ENCODE assay signal across 9 cellular contexts in genomic region chr3:182794806-182795369, GRCh38. TPM values are rescaled to one million over a fixed set of nuclear protein-coding genes. Genes with fewer than 3 reads are reported as not detected.
DNase-seq lines count a peak whose midpoint lies in the region; ATAC-seq, FAIRE-seq and TF ChIP-seq lines count a peak whose summit lies in the region.
"Had no signal": no experiment of that assay in that cellular context is flagged by ENCODE, and none has a peak within 500 bp of the region (broad histone marks: within the 10 kb centered on the region; RNA-seq: fewer than 3 reads in every experiment).

No MANE protein-coding gene starts in this region.

- TF ChIP-seq CTCF in fibroblast of the aortic adventitia (IDR thresholded peaks at IDR 0.05; ENCODE audit: insufficient read depth, low read length) = no peak
- TF ChIP-seq CTCF in gastrocnemius medialis (IDR thresholded peaks at IDR 0.05 in 4 of 5, conservative IDR thresholded peaks at IDR 0.05 in 1 of 5) = no peak

- H3K27me3 ChIP-seq in SJSA1 (replicated peaks) = peaks cover 4% of the 10 kb centered on the region; the same call in 1 of the 2 replicates
- H3K27me3 ChIP-seq in gastrocnemius medialis = no peaks in the 10 kb centered on the region

- DNase-seq in GM18507 (ENCODE audit: extremely low spot score, insufficient read length, low read depth) = no peak
- DNase-seq in SJSA1 (ENCODE audit: low read depth in 1 of 2, low spot score in 2 of 2) = peak in 1 of 2 experiments; percentile 4
- DNase-seq in fibroblast of the aortic adventitia (ENCODE audit: low read depth) = peak; percentile 25
- DNase-seq in gastrocnemius medialis = no peak
- no peak for DNase-seq in stimulated activated CD4-positive, alpha-beta T cell treated with anti-CD3 and anti-CD28 coated beads, Interleukin-4, amount 100 ng/mL, for 4 hours
- DNase-seq in GM12892 (ENCODE audit: insufficient read length) = no peak
- no peak for DNase-seq in posterior vena cava (ENCODE audit: low spot score)
- DNase-seq in activated CD4-positive, CD25-positive, alpha-beta regulatory T cell treated with anti-CD3 and anti-CD28 coated beads, Interleukin-2, amount 50 U/mL, for 72 hours = no peak

- no peak for ATAC-seq in gastrocnemius medialis

- H3K36me3 ChIP-seq in SJSA1 (peaks cover 9% of the 10 kb centered on the region), gastrocnemius medialis (no peaks in the 10 kb centered on the region)

- FAIRE-seq in GM18507 (lab: Jason Lieb, UNC) = peak; percentile 15
- no peak for FAIRE-seq in GM12892 (lab: Jason Lieb, UNC)
- FAIRE-seq: TTC549 had no signal

- H3K4me3 ChIP-seq in SJSA1 (peak overlapping the region; percentile 99), fibroblast of the aortic adventitia (ENCODE audit: low read depth, low read length) (peak overlapping the region; percentile 98), gastrocnemius medialis (peak overlapping the region; percentile 78 to 91 (median 84))

- in situ Hi-C loops in gastrocnemius medialis (cut with MboI; ENCODE audit: low sequenced_read_pairs in 4 of 4) = no loop called here

- no peak for TF ChIP-seq POLR2A in gastrocnemius medialis (IDR thresholded peaks at IDR 0.05)
- no peak for TF ChIP-seq POLR2A in GM12892 (IDR thresholded peaks at IDR 0.05; ENCODE audit: low read depth, low read length)

- intact Hi-C loops in gastrocnemius medialis (cut with DNase I; ENCODE audit: low total_unique reads) (loop anchor here (5.0 to 10.0 kb wide), 3 partner anchors 182 to 1520 kb away; partner anchors contain the start of genes EIF4G1 and KLHL24), posterior vena cava (cut with DNase I) (no loop called here)

- H3K4me1 ChIP-seq in SJSA1 (replicated peaks) = peaks cover 11% of the 10 kb centered on the region
- peaks cover 20 to 31% of the 10 kb centered on the region in 2 donors for H3K4me1 ChIP-seq in gastrocnemius medialis

- H3K9me3 ChIP-seq in SJSA1 (replicated peaks) (peaks cover 4% of the 10 kb centered on the region; the same call in 1 of the 2 replicates), gastrocnemius medialis (no peaks in the 10 kb centered on the region)

- H3K27ac ChIP-seq in SJSA1 (peak overlapping the region; percentile 78), gastrocnemius medialis (peak overlapping the region; percentile 88 to 95 (median 94))

RNA-seq across cellular contexts. Expression of gene ATP11B, which starts 1.6 kb away (rescaled TPM):
- 36.7 and 50.8 TPM in 2 replicates for total RNA-seq in SJSA1 (2014; rRNA removed; shearing (Covaris generic))
- total RNA-seq in fibroblast of the aortic adventitia (ENCODE audit: low replicate concordance) (61.7 and 66.4 TPM in 2 replicates), gastrocnemius medialis (10 to 100 TPM; 16.3 to 44.6 (median 23.4) TPM), posterior vena cava (10 to 100 TPM; 44.3 to 57.6 TPM)
- polyA plus RNA-seq in GM12892 (2012; ENCODE audit: missing spikeins) = 31.1 TPM
